In the genomic region with DNA sequence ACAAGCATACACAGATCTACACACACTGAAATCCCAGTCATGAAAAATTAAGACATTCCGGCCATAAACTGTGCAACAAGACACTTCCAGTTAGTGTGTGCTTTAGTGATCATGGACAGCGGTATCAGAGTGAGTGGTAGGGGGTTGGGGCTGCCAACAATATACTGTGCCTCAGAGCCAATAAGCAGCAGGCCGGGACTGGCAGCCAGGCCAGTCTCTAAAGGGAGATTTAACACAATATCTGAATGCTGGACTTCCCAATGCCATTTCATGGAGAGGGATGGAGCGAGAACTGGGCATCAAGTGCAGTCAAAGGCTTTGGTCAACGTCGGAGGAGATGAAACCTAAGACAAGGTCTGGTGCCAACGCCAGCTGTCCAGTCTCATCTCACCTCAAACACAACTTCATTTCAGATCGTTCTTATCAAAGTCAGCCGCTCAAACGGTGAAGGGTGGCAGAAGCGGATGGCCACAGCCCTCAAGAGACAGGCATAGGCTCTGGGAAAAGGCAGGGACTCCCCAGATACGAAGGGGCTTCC, we compare ENCODE assay signal across 8 cellular contexts. TPM values are rescaled to one million over a fixed set of nuclear protein-coding genes. Genes with fewer than 3 reads are reported as not detected.
DNase-seq lines count a peak whose midpoint lies in the region; FAIRE-seq lines count a peak whose summit lies in the region.

No MANE protein-coding gene starts in this region.

- POLR2A ChIA-PET in activated CD4-positive, alpha-beta memory T cell treated with anti-CD3 and anti-CD28 coated beads, Interleukin-2, amount 10 ng/mL, durations not matched to agents 7 days and 5 days (lab: Charles Lee), result interaction anchor here (1.0 to 2.6 kb wide), 9 partner anchors 10 to 286 kb away, joined by 3 to 17 read pairs (median 7); partner anchors contain the start of genes BCAS3 and PPM1D

- H3K4me3 Mint-ChIP-seq in activated CD4-positive, alpha-beta memory T cell treated with anti-CD3 and anti-CD28 coated beads, Interleukin-2, amount 10 ng/mL, durations not matched to agents 7 days and 5 days, result peak overlapping the region; percentile 94

- no peaks in the 10 kb centered on the region for H3K9me3 Mint-ChIP-seq in activated CD4-positive, alpha-beta memory T cell treated with anti-CD3 and anti-CD28 coated beads, Interleukin-2, amount 10 ng/mL, durations not matched to agents 7 days and 5 days

- peaks cover 0 to 37% of the 10 kb centered on the region in 2 donors for H3K4me1 ChIP-seq in muscle layer of duodenum (ENCODE audit: control insufficient read depth in 1 of 2, insufficient read depth in 2 of 2, low read length in 2 of 2)

- H3K4me3 ChIP-seq in muscle layer of duodenum (ENCODE audit: low read depth in 1 of 2, low read length in 2 of 2), result peak overlapping the region; percentile 74 to 94

- H3K4me1 Mint-ChIP-seq in activated CD4-positive, alpha-beta memory T cell treated with anti-CD3 and anti-CD28 coated beads, Interleukin-2, amount 10 ng/mL, durations not matched to agents 7 days and 5 days, result peaks cover 49% of the 10 kb centered on the region

- peak overlapping the region; percentile 90 for H3K27ac Mint-ChIP-seq in activated CD4-positive, alpha-beta memory T cell treated with anti-CD3 and anti-CD28 coated beads, Interleukin-2, amount 10 ng/mL, durations not matched to agents 7 days and 5 days

- no peak for FAIRE-seq in urothelium cell line (lab: Jason Lieb, UNC)

- CTCF ChIA-PET in activated CD4-positive, alpha-beta memory T cell treated with anti-CD3 and anti-CD28 coated beads, Interleukin-2, amount 10 ng/mL, durations not matched to agents 7 days and 5 days (lab: Charles Lee), result interaction anchor here (1.0 to 1.8 kb wide), 4 partner anchors 35 to 179 kb away, joined by 4 to 5 read pairs (median 4); no protein-coding TSS in a partner anchor

- H3K27me3 ChIP-seq in muscle layer of duodenum (ENCODE audit: low read depth, low read length), result no peaks in the 10 kb centered on the region

- peak overlapping the region; percentile 90 for H3K27ac ChIP-seq in epithelial cell of prostate
- H3K27ac ChIP-seq in muscle layer of duodenum (ENCODE audit: low read length), result peak overlapping the region; percentile 99

- H3K9me3 ChIP-seq in muscle layer of duodenum (ENCODE audit: control insufficient read depth in 1 of 2, low read length in 2 of 2), result no peaks in the 10 kb centered on the region

- H3K27me3 Mint-ChIP-seq in activated CD4-positive, alpha-beta memory T cell treated with anti-CD3 and anti-CD28 coated beads, Interleukin-2, amount 10 ng/mL, durations not matched to agents 7 days and 5 days, result no peaks in the 10 kb centered on the region

- DNase-seq in DMS53 (lab: John Stamatoyannopoulos, UW) (peak; percentile 41), DMS53 treated with DMSO at 0.1 percent for 48 hours (lab: John Stamatoyannopoulos, UW; ENCODE audit: unreplicated experiment) (no peak), NAMALWA (ENCODE audit: low spot score) (peak; percentile 45), epithelial cell of prostate (ENCODE audit: low read depth, low spot score) (no peak), urothelium cell line (ENCODE audit: low spot score) (peak; percentile 58), HuH-7 (ENCODE audit: low spot score) (no peak)
- DNase-seq in activated CD4-positive, alpha-beta memory T cell treated with anti-CD3 and anti-CD28 coated beads, Interleukin-2, amount 10 ng/mL, durations not matched to agents 7 days and 5 days, result peak; percentile 33

- peaks cover 0 to 11% of the 10 kb centered on the region in 2 donors for H3K36me3 ChIP-seq in muscle layer of duodenum (ENCODE audit: control insufficient read depth in 1 of 2, insufficient read depth in 2 of 2, low read length in 2 of 2)

- H3K36me3 Mint-ChIP-seq in activated CD4-positive, alpha-beta memory T cell treated with anti-CD3 and anti-CD28 coated beads, Interleukin-2, amount 10 ng/mL, durations not matched to agents 7 days and 5 days (ENCODE audit: low read depth), result no peaks in the 10 kb centered on the region

RNA-seq across cellular contexts. Expression of gene USP32, which starts 1.0 kb away (rescaled TPM):
- total RNA-seq in activated CD4-positive, alpha-beta memory T cell treated with anti-CD3 and anti-CD28 coated beads, Interleukin-2, amount 10 ng/mL, durations not matched to agents 7 days and 5 days, result 10 to 100 TPM; 35.8 to 40.1 TPM

RNA-seq across cellular contexts. Expression of gene CHCT1, which starts 31.3 kb away (rescaled TPM):
- not detected for total RNA-seq in activated CD4-positive, alpha-beta memory T cell treated with anti-CD3 and anti-CD28 coated beads, Interleukin-2, amount 10 ng/mL, durations not matched to agents 7 days and 5 days

Comparison
In these comparisons a context has a peak if more than half of its experiments do, and no peak if none do; other contexts are left out.
1. DNase-seq: peak in DMS53 (single experiment), NAMALWA (single experiment), activated CD4-positive, alpha-beta memory T cell treated with anti-CD3 and anti-CD28 coated beads, Interleukin-2, amount 10 ng/mL, durations not matched to agents 7 days and 5 days (single experiment) and urothelium cell line (single experiment); none in DMS53 treated with DMSO at 0.1 percent for 48 hours (single experiment), epithelial cell of prostate (single experiment) and HuH-7 (single experiment).